8 cellular contexts compared by ENCODE assay signal in the genomic region with DNA sequence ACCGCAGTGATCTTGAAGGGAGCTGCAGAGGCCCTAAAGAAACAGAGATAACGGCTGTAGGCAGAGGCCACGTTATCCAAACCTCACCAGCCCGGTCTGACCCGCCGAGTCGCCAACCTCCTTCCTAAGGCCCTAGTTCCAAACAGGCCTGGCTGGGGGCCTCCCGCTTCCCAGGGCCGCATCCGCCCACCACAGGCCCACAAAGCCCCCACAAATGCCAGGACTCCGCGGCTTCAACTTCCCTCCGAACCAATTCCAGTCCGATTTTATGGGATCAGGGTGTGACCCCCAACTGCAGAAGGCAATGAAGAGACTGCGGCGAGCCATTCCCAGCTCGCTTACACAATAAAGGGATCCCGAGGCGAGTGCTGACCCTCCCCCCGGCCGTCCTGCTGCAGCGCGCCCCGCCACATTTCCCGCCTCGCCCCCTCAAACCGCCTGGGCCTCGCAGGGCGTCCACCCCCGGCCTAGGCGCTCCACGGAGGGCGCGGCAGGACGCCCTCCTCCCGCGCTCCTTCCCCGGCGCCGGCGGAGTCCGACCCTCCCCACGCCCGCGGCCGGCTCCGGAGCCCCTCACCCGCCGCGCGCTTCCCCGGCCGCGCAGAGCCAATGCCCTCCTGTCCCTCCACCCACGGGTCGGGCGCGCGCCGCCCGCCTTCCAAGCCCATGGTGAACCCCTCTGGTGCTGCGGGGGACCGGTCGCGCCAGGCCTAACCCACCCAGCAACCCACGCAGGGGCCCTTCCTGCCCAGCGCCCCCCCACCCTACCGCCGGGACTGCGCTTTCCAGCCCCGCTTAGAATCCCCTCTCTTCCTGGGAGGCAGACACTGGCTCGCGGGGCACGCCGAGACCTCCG. TPM values are rescaled to one million over a fixed set of nuclear protein-coding genes. Genes with fewer than 3 reads are reported as not detected.
DNase-seq lines count a peak whose midpoint lies in the region; ATAC-seq lines count a peak whose summit lies in the region.

No MANE protein-coding gene starts in this region.

- POLR2A ChIA-PET in activated CD4-positive, alpha-beta memory T cell treated with anti-CD3 and anti-CD28 coated beads for 36 hours (lab: Charles Lee), result interaction anchor here (1.0 kb wide), 1 partner anchor 194 kb away, joined by 3 read pairs; the partner anchor contains the start of gene NDEL1

- H3K27me3 Mint-ChIP-seq in activated CD4-positive, alpha-beta memory T cell treated with anti-CD3 and anti-CD28 coated beads for 36 hours, result peaks cover 34% of the 10 kb centered on the region

- H3K4me3 ChIP-seq in HUES6 (ENCODE audit: low read depth, low read length), result peak overlapping the region; percentile 99
- H3K4me3 ChIP-seq in mucosa of rectum (ENCODE audit: low read length in 2 of 2), result peak overlapping the region; percentile 58 to 74
- H3K4me3 ChIP-seq in urinary bladder (ENCODE audit: low read depth, low read length), result peak overlapping the region; percentile 72

- H3K36me3 ChIP-seq in HUES6 (ENCODE audit: control insufficient read depth, insufficient read depth, low read length) (no peaks in the 10 kb centered on the region), mucosa of rectum (ENCODE audit: control insufficient read depth in 2 of 2, insufficient read depth in 2 of 2, low read length in 2 of 2) (no peaks in the 10 kb centered on the region), urinary bladder (ENCODE audit: insufficient read depth) (no peaks in the 10 kb centered on the region)

- H3K27ac Mint-ChIP-seq in activated CD4-positive, alpha-beta memory T cell treated with anti-CD3 and anti-CD28 coated beads for 36 hours, result no peak overlapping the region

- peaks cover 7% of the 10 kb centered on the region for H3K4me1 Mint-ChIP-seq in activated CD4-positive, alpha-beta memory T cell treated with anti-CD3 and anti-CD28 coated beads for 36 hours (ENCODE audit: low read depth)

- H3K36me3 Mint-ChIP-seq in activated CD4-positive, alpha-beta memory T cell treated with anti-CD3 and anti-CD28 coated beads for 36 hours, result peaks cover 1% of the 10 kb centered on the region

- H3K4me1 ChIP-seq in HUES6 (ENCODE audit: control insufficient read depth, insufficient read depth, low read length), result peaks cover 21% of the 10 kb centered on the region
- H3K4me1 ChIP-seq in mucosa of rectum (ENCODE audit: control insufficient read depth in 2 of 2, insufficient read depth in 2 of 2, low read length in 2 of 2), result peaks cover 3 to 7% of the 10 kb centered on the region in 2 donors
- H3K4me1 ChIP-seq in urinary bladder (ENCODE audit: insufficient read depth), result no peaks in the 10 kb centered on the region

- H3K9me3 Mint-ChIP-seq in activated CD4-positive, alpha-beta memory T cell treated with anti-CD3 and anti-CD28 coated beads for 36 hours, result no peaks in the 10 kb centered on the region

- no peak for ATAC-seq in GM21717 (IDR thresholded peaks at IDR 0.05; ENCODE audit: unreplicated experiment)

- H3K4me3 Mint-ChIP-seq in activated CD4-positive, alpha-beta memory T cell treated with anti-CD3 and anti-CD28 coated beads for 36 hours, result peak overlapping the region; percentile 95

- peak overlapping the region; percentile 83 for H3K27ac ChIP-seq in HUES6 (ENCODE audit: low read depth, low read length)
- peak overlapping the region; percentile 67 for H3K27ac ChIP-seq in epithelial cell of prostate
- peak overlapping the region in 1 of 2 donors; percentile 16 for H3K27ac ChIP-seq in mucosa of rectum (ENCODE audit: low read depth in 2 of 2, low read length in 2 of 2)
- H3K27ac ChIP-seq in urinary bladder (ENCODE audit: low read depth), result peak overlapping the region; percentile 61

- H3K9me3 ChIP-seq in HUES6 (ENCODE audit: control insufficient read depth, insufficient read depth, low read depth, low read length), result no peaks in the 10 kb centered on the region
- H3K9me3 ChIP-seq in mucosa of rectum (ENCODE audit: control insufficient read depth in 2 of 2, low read length in 2 of 2), result no peaks in the 10 kb centered on the region

- DNase-seq in Ammon's horn (ENCODE audit: low spot score) (peak; percentile 14), epithelial cell of prostate (ENCODE audit: low read depth, low spot score) (no peak), NOMO-1 (lab: John Stamatoyannopoulos, UW; ENCODE audit: unreplicated experiment in 2 of 2) (no peak)
- DNase-seq in activated CD4-positive, alpha-beta memory T cell treated with anti-CD3 and anti-CD28 coated beads for 36 hours, result peak; percentile 31

- peak overlapping the region; percentile 88 for H3K9ac ChIP-seq in HUES6 (ENCODE audit: low read length)
- H3K9ac ChIP-seq in mucosa of rectum (ENCODE audit: low read depth in 1 of 2, low read length in 2 of 2), result peak overlapping the region in 1 of 2 donors; percentile 57

- under 1% methylated on average over 76 of the region's 76 CpGs for WGBS in urinary bladder

- CTCF ChIA-PET in activated CD4-positive, alpha-beta memory T cell treated with anti-CD3 and anti-CD28 coated beads for 36 hours (lab: Charles Lee), result no interaction called here

- H3K27me3 ChIP-seq in HUES6 (ENCODE audit: control insufficient read depth, insufficient read depth, low read length), result no peaks in the 10 kb centered on the region
- H3K27me3 ChIP-seq in mucosa of rectum (ENCODE audit: control insufficient read depth in 2 of 2, insufficient read depth in 2 of 2, low read length in 2 of 2), result peaks cover 13 to 18% of the 10 kb centered on the region in 2 donors

- intact Hi-C loops in activated CD4-positive, alpha-beta memory T cell treated with anti-CD3 and anti-CD28 coated beads for 36 hours (cut with micrococcal nuclease), result loop anchor here (1.0 to 2.0 kb wide), 2 partner anchors 195 to 246 kb away; partner anchors contain the start of genes NDEL1 and RPL26

RNA-seq across cellular contexts. Expression of gene MYH10, which starts 0.9 kb away (rescaled TPM):
- total RNA-seq in activated CD4-positive, alpha-beta memory T cell treated with anti-CD3 and anti-CD28 coated beads for 36 hours, result 10 to 100 TPM; 15.6 to 20.6 TPM
- 152 TPM for total RNA-seq in urinary bladder
- 21.5 TPM for polyA plus RNA-seq in urinary bladder

Comparison
In these comparisons a context has a peak if more than half of its experiments do, and no peak if none do; other contexts are left out.
1. DNase-seq: peak in Ammon's horn (single experiment) and activated CD4-positive, alpha-beta memory T cell treated with anti-CD3 and anti-CD28 coated beads for 36 hours (single experiment); none in epithelial cell of prostate (single experiment) and NOMO-1 (0 of 2).
2. Peak in every context shown above with its lines, with median percentiles within 50 percentile points of each other: H3K4me3 ChIP-seq.